8 cellular contexts compared by ENCODE assay signal in genomic region chr4:12633058-12633651, GRCh38.
A peak's percentile ranks its signal among the peaks of the same experiment; 100 is the strongest.
DNase-seq lines count a peak whose midpoint lies in the region; ATAC-seq and TF ChIP-seq lines count a peak whose summit lies in the region.

No MANE protein-coding gene starts in this region.

- intact Hi-C loops in CD4-positive, alpha-beta T cell (cut with DNase I, micrococcal nuclease): loop anchor here (5.0 to 10.0 kb wide), 2 partner anchors 1208 to 1211 kb away; partner anchors contain the start of gene HS3ST1 (in 1 of the 2)

- peak; percentile 84 for TF ChIP-seq CTCF in CD4-positive, alpha-beta T cell (IDR thresholded peaks at IDR 0.05)

- H3K9me3 Mint-ChIP-seq in CD4-positive, alpha-beta T cell: no peaks in the 10 kb centered on the region

- no peak overlapping the region for H3K27ac Mint-ChIP-seq in CD4-positive, alpha-beta T cell

- H3K9me3 ChIP-seq in CD4-positive, alpha-beta T cell (ENCODE audit: control insufficient read depth, low read length): peaks cover 5% of the 10 kb centered on the region

- H3K27me3 ChIP-seq in CD4-positive, alpha-beta T cell (ENCODE audit: control insufficient read depth, insufficient read depth, low read length): no peaks in the 10 kb centered on the region

- CTCF ChIA-PET in CD4-positive, alpha-beta T cell (lab: Charles Lee): interaction anchor here (0.7 kb wide), 1 partner anchor 13 kb away, joined by 4 read pairs; no protein-coding TSS in a partner anchor

- H3K4me3 Mint-ChIP-seq in CD4-positive, alpha-beta T cell: no peak overlapping the region

- no peaks in the 10 kb centered on the region for H3K36me3 Mint-ChIP-seq in CD4-positive, alpha-beta T cell (ENCODE audit: low read depth)

- POLR2A ChIA-PET in CD4-positive, alpha-beta T cell (lab: Charles Lee): no interaction called here

- ATAC-seq in CD4-positive, alpha-beta T cell (ENCODE audit: poor library complexity): peak; percentile 68
- ATAC-seq in GM19351 (IDR thresholded peaks at IDR 0.05; ENCODE audit: unreplicated experiment) (peak; percentile 98), HG03432 (IDR thresholded peaks at IDR 0.05; ENCODE audit: unreplicated experiment) (peak; percentile 98)

- no peaks in the 10 kb centered on the region for H3K4me1 Mint-ChIP-seq in CD4-positive, alpha-beta T cell (ENCODE audit: low read depth)

- no peak overlapping the region for H3K27ac ChIP-seq in CD4-positive, alpha-beta T cell (ENCODE audit: low read depth, low read length)

- peak; percentile 44 to 71 (median 54) for DNase-seq in CD4-positive, alpha-beta T cell
- DNase-seq in NCI-H524 (lab: John Stamatoyannopoulos, UW) (peak; percentile 43 to 87), ecto neural progenitor cell (ENCODE audit: low spot score) (peak; percentile 81), medulla oblongata (ENCODE audit: extremely low spot score) (peak; percentile 79)
- peak; percentile 47 to 64 for DNase-seq in activated CD4-positive, alpha-beta T cell treated with anti-CD3 and anti-CD28 coated beads, Interleukin-2, amount 50 U/mL, for 24 hours (ENCODE audit: low read depth in 1 of 2, low spot score in 1 of 2)
- peak; percentile 47 for DNase-seq in stimulated activated CD8-positive, alpha-beta memory T cell treated with anti-CD3 and anti-CD28 coated beads, Interleukin-15, amount 100 ng/mL, for 24 hours (ENCODE audit: low read depth)

- H3K27me3 Mint-ChIP-seq in CD4-positive, alpha-beta T cell: peaks cover 15% of the 10 kb centered on the region
